ENCODE assay signal across 25 cellular contexts in the genomic region with DNA sequence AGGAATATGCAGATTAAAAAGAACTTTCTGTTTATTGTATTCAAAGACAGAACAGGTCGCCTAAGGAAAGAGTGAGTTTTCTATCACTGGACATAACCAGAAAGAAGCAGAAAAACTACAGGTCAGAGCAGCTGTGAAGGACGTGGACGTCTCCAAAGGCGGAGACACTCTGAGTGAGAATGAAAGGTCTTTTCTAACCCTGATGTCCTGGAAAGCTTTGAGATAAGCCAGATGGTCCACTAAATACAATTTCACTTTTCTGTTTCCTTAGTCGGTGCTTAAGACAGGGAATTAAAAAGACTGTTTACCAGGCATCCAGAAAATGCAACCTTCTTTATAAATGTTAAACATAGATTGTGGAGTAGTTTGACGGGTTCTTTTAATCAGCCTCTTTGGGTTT.
"Had no signal": no experiment of that assay in that cellular context is flagged by ENCODE, and none has a peak within 500 bp of the region (broad histone marks: within the 10 kb centered on the region; RNA-seq: fewer than 3 reads in every experiment).

No MANE protein-coding gene starts in this region.

- DNase-seq: activated CD4-positive, alpha-beta T cell treated with anti-CD3 and anti-CD28 coated beads, Interleukin-2, amount 10 ng/mL, durations not matched to agents 24 days and 14 days; activated CD4-positive, alpha-beta T cell treated with anti-CD3 and anti-CD28 coated beads, Interleukin-2, amount 50 U/mL, for 4 hours; activated CD8-positive, alpha-beta T cell treated with anti-CD3 and anti-CD28 coated beads for 36 hours; activated effector memory CD4-positive, alpha-beta T cell treated with anti-CD3 and anti-CD28 coated beads, Interleukin-2, amount 50 U/mL, for 16 hours; activated naive CD4-positive, alpha-beta T cell; activated naive CD4-positive, alpha-beta T cell treated with anti-CD3 and anti-CD28 coated beads, Interleukin-2, amount 50 U/mL, for 16 hours; activated naive CD8-positive, alpha-beta T cell treated with anti-CD3 and anti-CD28 coated beads for 36 hours; activated T-cell treated with anti-CD3 and anti-CD28 coated beads, Interleukin-2, amount 50 U/mL, for 1 hour; activated T-cell treated with anti-CD3 and anti-CD28 coated beads, Interleukin-2, amount 50 U/mL, for 72 hours; amniotic stem cell; aorta; brain microvascular endothelial cell; central memory CD4-positive, alpha-beta T cell; NCI-H1092 treated with DMSO at 0.1 percent for 48 hours; NCI-H1417; NCI-H1930; NCI-H226; NCI-H526 treated with DMSO at 0.1 percent for 48 hours; NCI-H774; PC-9; SJCRH30; SK-N-SH had no signal

- H3K36me3 ChIP-seq: brain microvascular endothelial cell, SJCRH30 had no signal

- H3K4me3 ChIP-seq: K562, PC-9, SJCRH30 had no signal

- H3K4me1 ChIP-seq: SJCRH30 had no signal

- H3K9me3 ChIP-seq: SJCRH30, SK-N-SH had no signal

- H3K27ac ChIP-seq: brain microvascular endothelial cell, PC-9, RWPE1, SJCRH30 had no signal

- H3K27me3 ChIP-seq: brain microvascular endothelial cell, SJCRH30 had no signal

- ATAC-seq: activated CD8-positive, alpha-beta T cell treated with anti-CD3 and anti-CD28 coated beads for 36 hours; activated T-cell treated with anti-CD3 and anti-CD28 coated beads, Interleukin-2, amount 50 U/mL, for 72 hours; activated T-helper 17 cell treated with anti-CD3 and anti-CD28 coated beads, Interleukin-2, amount 50 U/mL, for 72 hours; K562 had no signal
